25 cellular contexts compared by ENCODE assay signal in the genomic region with DNA sequence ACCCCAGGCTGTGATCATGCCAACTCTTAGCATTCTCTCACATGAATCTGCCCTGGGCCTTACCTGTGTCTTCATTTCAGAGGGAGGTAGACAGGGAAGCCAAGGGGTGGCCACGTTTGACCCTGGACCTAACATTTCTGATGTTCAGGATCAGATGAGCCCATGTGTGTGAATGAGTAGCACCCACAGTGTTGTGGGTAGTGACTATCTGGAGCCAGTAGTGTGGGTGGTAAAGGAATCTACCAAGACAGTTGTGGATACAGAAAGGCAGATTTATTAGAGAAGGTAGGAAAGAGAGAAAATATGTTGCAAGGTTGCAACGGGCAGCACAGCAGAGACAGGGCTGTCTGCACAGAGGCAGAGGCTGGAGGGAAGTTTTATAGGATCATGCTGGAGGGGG.
"Had no signal": no experiment of that assay in that cellular context is flagged by ENCODE, and none has a peak within 500 bp of the region (broad histone marks: within the 10 kb centered on the region; RNA-seq: fewer than 3 reads in every experiment).

No MANE protein-coding gene starts in this region.

- H3K9me3 Mint-ChIP-seq: activated B cell treated with CpG ODN at 0.5 μM for 24 hours; activated naive CD4-positive, alpha-beta T cell treated with anti-CD3 and anti-CD28 coated beads, Interleukin-2, amount 10 ng/mL, durations not matched to agents 7 days and 5 days; mesothelial cell of epicardium; T-helper 1 cell treated with Interleukin-12 subunit alpha and Interleukin-12 subunit beta and Interleukin-4 antibody, amounts not matched to agents 30 μg/mL and 1 μg/mL, for 36 hours had no signal

- H3K36me3 Mint-ChIP-seq: activated naive CD4-positive, alpha-beta T cell treated with anti-CD3 and anti-CD28 coated beads, Interleukin-2, amount 10 ng/mL, durations not matched to agents 7 days and 5 days; mesothelial cell of epicardium had no signal

- H3K27me3 Mint-ChIP-seq: activated B cell treated with CpG ODN at 0.5 μM for 24 hours had no signal

- ATAC-seq: body of pancreas, esophagus mucosa, upper lobe of right lung had no signal

- H3K79me2 ChIP-seq: hepatocyte had no signal

- H3K4me3 ChIP-seq: body of pancreas, cardiac muscle cell, hepatocyte, left ventricle myocardium inferior, spleen, upper lobe of right lung had no signal

- H3K27ac ChIP-seq: body of pancreas, cardiac muscle cell, hepatocyte, left ventricle myocardium inferior, spleen, upper lobe of right lung had no signal

- H3K27me3 ChIP-seq: body of pancreas, cardiac muscle cell, hepatocyte, spleen, upper lobe of right lung had no signal

- H3K4me3 Mint-ChIP-seq: activated B cell treated with CpG ODN at 0.5 μM for 24 hours; activated naive CD4-positive, alpha-beta T cell treated with anti-CD3 and anti-CD28 coated beads, Interleukin-2, amount 10 ng/mL, durations not matched to agents 7 days and 5 days; mesothelial cell of epicardium; nephron progenitor cell; T-helper 1 cell treated with Interleukin-12 subunit alpha and Interleukin-12 subunit beta and Interleukin-4 antibody, amounts not matched to agents 30 μg/mL and 1 μg/mL, for 36 hours had no signal

- H3K27ac Mint-ChIP-seq: activated B cell treated with CpG ODN at 0.5 μM for 24 hours; activated naive CD4-positive, alpha-beta T cell treated with anti-CD3 and anti-CD28 coated beads, Interleukin-2, amount 10 ng/mL, durations not matched to agents 7 days and 5 days; mesothelial cell of epicardium; nephron progenitor cell; T-helper 1 cell treated with Interleukin-12 subunit alpha and Interleukin-12 subunit beta and Interleukin-4 antibody, amounts not matched to agents 30 μg/mL and 1 μg/mL, for 36 hours had no signal

- FAIRE-seq: endothelial cell of umbilical vein had no signal

- DNase-seq: activated CD4-positive, alpha-beta T cell treated with anti-CD3 and anti-CD28 coated beads for 4 hours; activated CD4-positive, alpha-beta T cell treated with anti-CD3 and anti-CD28 coated beads, Interleukin-2, amount 50 U/mL, for 48 hours; activated effector memory CD4-positive, alpha-beta T cell treated with anti-CD3 and anti-CD28 coated beads, Interleukin-2, amount 50 U/mL, for 16 hours; activated naive CD4-positive, alpha-beta T cell treated with anti-CD3 and anti-CD28 coated beads, Interleukin-2, amount 10 ng/mL, durations not matched to agents 7 days and 5 days; dermis blood vessel endothelial cell; effector CD8-positive, alpha-beta T cell; foreskin melanocyte; glutamatergic neuron; kidney glomerular epithelial cell; left ventricle myocardium inferior; nephron progenitor cell; occipital lobe; spleen; stimulated activated CD4-positive, alpha-beta T cell treated with anti-CD3 and anti-CD28 coated beads, Interleukin-4, amount 100 ng/mL, for 1 hour; stimulated activated naive CD4-positive, alpha-beta T cell treated with Interleukin-2 at 50 U/mL for 16 hours; T1000; upper lobe of right lung had no signal

- H3K36me3 ChIP-seq: cardiac muscle cell, left ventricle myocardium inferior, spleen, upper lobe of right lung had no signal

- H3K9me3 ChIP-seq: body of pancreas, spleen, upper lobe of right lung had no signal

- H2AFZ ChIP-seq: hepatocyte had no signal

- H3K4me2 ChIP-seq: hepatocyte had no signal
